23 cellular contexts compared by ENCODE assay signal in the genomic region with DNA sequence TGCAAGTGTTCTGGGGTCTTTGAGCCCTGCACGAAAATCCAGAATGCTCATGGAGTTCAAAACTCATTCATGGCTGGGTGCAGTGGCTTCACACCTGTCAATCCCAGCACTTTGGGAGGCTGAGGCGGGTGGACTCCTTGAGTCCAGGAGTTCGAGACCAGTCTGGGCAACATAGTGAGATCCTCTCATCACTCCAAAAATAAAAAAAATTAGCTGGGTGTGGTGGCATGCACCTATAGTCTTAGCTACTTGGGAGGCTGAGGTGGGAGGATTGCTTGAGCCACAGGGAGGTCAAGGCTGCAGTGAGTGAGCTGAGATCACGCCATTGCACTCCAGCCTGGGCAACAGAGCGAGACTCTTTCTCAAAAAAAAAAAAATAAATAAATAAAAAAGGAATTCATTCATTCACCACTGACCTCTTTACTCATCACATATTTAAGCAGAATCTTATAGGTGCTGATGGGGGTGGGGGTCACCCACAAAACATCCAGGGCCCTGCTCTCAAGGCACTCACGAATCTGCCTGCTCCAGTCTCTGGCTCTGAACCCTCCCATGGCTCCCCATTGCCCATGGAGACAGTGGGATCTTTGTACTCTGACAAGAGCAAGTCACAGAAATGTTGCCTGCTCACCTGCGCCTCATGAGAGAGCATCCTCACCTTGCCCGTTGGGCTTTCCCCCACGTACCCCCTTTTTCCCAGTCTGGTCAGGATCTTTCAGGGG.
DNase-seq lines count a peak whose midpoint lies in the region; ATAC-seq, FAIRE-seq and TF ChIP-seq lines count a peak whose summit lies in the region.
"Had no signal": no experiment of that assay in that cellular context is flagged by ENCODE, and none has a peak within 500 bp of the region (broad histone marks: within the 10 kb centered on the region; RNA-seq: fewer than 3 reads in every experiment).

No MANE protein-coding gene starts in this region.

- ATAC-seq in GM18502 (IDR thresholded peaks at IDR 0.05; ENCODE audit: poor library complexity, unreplicated experiment) (no peak), HG02642 (IDR thresholded peaks at IDR 0.05; ENCODE audit: poor library complexity, unreplicated experiment) (no peak)
- ATAC-seq: activated T-cell treated with anti-CD3 and anti-CD28 coated beads, Interleukin-2, amount 50 U/mL, for 72 hours; left lobe of liver; stimulated activated naive B cell treated with anti-CD40 and anti-IgM and Interleukin-4, amounts not matched to agents 10 μg/mL and 1 μg/mL and 100 μg/mL, for 72 hours had no signal

- peaks cover 56% of the 10 kb centered on the region for H3K4me1 ChIP-seq in BLaER1
- peaks cover 14 to 22% of the 10 kb centered on the region in 2 donors for H3K4me1 ChIP-seq in ascending aorta
- peaks cover 0 to 12% of the 10 kb centered on the region in 2 donors for H3K4me1 ChIP-seq in kidney (ENCODE audit: control insufficient read depth in 1 of 2, insufficient read depth in 1 of 2, low read depth in 1 of 2, low read length in 2 of 2)
- H3K4me1 ChIP-seq in skeletal muscle tissue (ENCODE audit: control insufficient read depth in 3 of 3, insufficient read depth in 3 of 3, low read length in 3 of 3), result peaks cover 31 to 38% (median 33%) of the 10 kb centered on the region in 3 donors

- H3K9ac ChIP-seq in BLaER1, result no peak overlapping the region
- no peak overlapping the region for H3K9ac ChIP-seq in kidney (ENCODE audit: low read length in 2 of 2)
- peak overlapping the region in 2 of 3 donors; percentile 21 to 82 for H3K9ac ChIP-seq in skeletal muscle tissue (ENCODE audit: low read depth in 1 of 3, low read length in 3 of 3)
- H3K9ac ChIP-seq: GM23248 had no signal

- H3K4me3 ChIP-seq in BLaER1 (no peak overlapping the region), ascending aorta (peak overlapping the region in 1 of 2 donors; percentile 37), kidney (ENCODE audit: low read length in 2 of 2) (no peak overlapping the region), skeletal muscle tissue (ENCODE audit: low read length in 3 of 3) (peak overlapping the region in 2 of 3 donors; percentile 66 to 70)
- H3K4me3 ChIP-seq: GM23248, transverse colon had no signal

- TF ChIP-seq CTCF in ascending aorta (IDR thresholded peaks at IDR 0.05) (no peak), kidney (IDR thresholded peaks at IDR 0.05; ENCODE audit: borderline replicate concordance, extremely low read depth, insufficient read depth) (no peak)

- no peaks in the 10 kb centered on the region for H3K36me3 ChIP-seq in BLaER1
- no peaks in the 10 kb centered on the region for H3K36me3 ChIP-seq in ascending aorta
- H3K36me3 ChIP-seq in kidney (ENCODE audit: control insufficient read depth in 1 of 2, insufficient read depth in 2 of 2, low read length in 2 of 2), result no peaks in the 10 kb centered on the region
- H3K36me3 ChIP-seq in skeletal muscle tissue (ENCODE audit: control insufficient read depth in 3 of 3, insufficient read depth in 3 of 3, low read length in 3 of 3), result no peaks in the 10 kb centered on the region
- H3K36me3 ChIP-seq: transverse colon had no signal

- H3K4me2 ChIP-seq in BLaER1, result peak overlapping the region; percentile 81

- H3K27me3 ChIP-seq in BLaER1, result no peaks in the 10 kb centered on the region
- no peaks in the 10 kb centered on the region for H3K27me3 ChIP-seq in ascending aorta
- peaks cover 6 to 17% (median 13%) of the 10 kb centered on the region in 3 donors for H3K27me3 ChIP-seq in skeletal muscle tissue (ENCODE audit: control insufficient read depth in 3 of 3, insufficient read depth in 3 of 3, low read length in 3 of 3)

- intact Hi-C loops in ascending aorta (cut with DNase I), result loop anchor here (5.0 kb wide), 3 partner anchors 63 to 358 kb away; no protein-coding TSS in a partner anchor
- intact Hi-C loops in kidney (cut with DNase I), result no loop called here

- H3K27ac ChIP-seq in BLaER1, result no peak overlapping the region
- H3K27ac ChIP-seq in ascending aorta, result peak overlapping the region; percentile 56 to 82
- H3K27ac ChIP-seq in kidney (ENCODE audit: low read depth in 2 of 2, low read length in 2 of 2), result no peak overlapping the region
- peak overlapping the region; percentile 72 for H3K27ac ChIP-seq in skeletal muscle tissue (ENCODE audit: low read depth, low read length)
- H3K27ac ChIP-seq: GM23248 had no signal

- DNase-seq in ascending aorta (ENCODE audit: low spot score in 2 of 2) (peak in 1 of 2 donors; percentile 6), kidney (peak; percentile 32), H4 (ENCODE audit: low spot score) (no peak)
- DNase-seq: activated CD4-positive, alpha-beta T cell treated with anti-CD3 and anti-CD28 coated beads for 1 hour; activated T-cell treated with anti-CD3 and anti-CD28 coated beads, Interleukin-2, amount 50 U/mL, for 72 hours; glutamatergic neuron; GM23248; NCI-H1105; NCI-H2029 treated with DMSO at 0.1 percent for 48 hours; NCI-H226; NCI-H774; SHP77 treated with DMSO at 0.1 percent for 48 hours; small intestine; stimulated activated naive B cell treated with anti-CD40 and anti-IgM and Interleukin-4, amounts not matched to agents 10 μg/mL and 1 μg/mL and 100 μg/mL, for 72 hours; transverse colon had no signal

- H3K9me3 ChIP-seq in BLaER1 (no peaks in the 10 kb centered on the region), ascending aorta (no peaks in the 10 kb centered on the region), kidney (ENCODE audit: control insufficient read depth in 1 of 2, low read length in 2 of 2) (no peaks in the 10 kb centered on the region), skeletal muscle tissue (ENCODE audit: control insufficient read depth in 3 of 3, low read length in 3 of 3) (no peaks in the 10 kb centered on the region)
- H3K9me3 ChIP-seq: transverse colon had no signal

- H4K20me1 ChIP-seq in BLaER1, result no peaks in the 10 kb centered on the region

- no peak for FAIRE-seq in kidney (lab: Jason Lieb, UNC)
- FAIRE-seq: D721Med, endometrium, small intestine, TTC549 had no signal

Comparison
In these comparisons a context has a peak if more than half of its experiments do, and no peak if none do; other contexts are left out.
1. H3K27ac ChIP-seq: peak in ascending aorta (2 of 2) and skeletal muscle tissue (single experiment); none in BLaER1 (single experiment) and kidney (0 of 2).
2. H3K4me3 ChIP-seq: peak in skeletal muscle tissue (2 of 3); none in BLaER1 (single experiment) and kidney (0 of 2).
3. H3K9ac ChIP-seq: peak in skeletal muscle tissue (2 of 3); none in BLaER1 (single experiment) and kidney (0 of 2).